ENCODE assay signal across 1 cellular context in genomic region chr6:30767944-30768301, GRCh38.
TF ChIP-seq lines count a peak whose summit lies in the region.

No MANE protein-coding gene starts in this region.

TF ChIP-seq in SK-N-SH, 30 proteins besides CTCF, POLR2A, EP300 and RAD21:
- TF ChIP-seq RCOR1 (IDR thresholded peaks at IDR 0.05; ENCODE audit: low read length): no peak
- no peak for TF ChIP-seq POLR2AphosphoS5 (IDR thresholded peaks at IDR 0.05; ENCODE audit: low read depth, low read length)
- no peak for TF ChIP-seq RXRA (IDR thresholded peaks at IDR 0.05; ENCODE audit: borderline replicate concordance, low read depth)
TF ChIP-seq in SK-N-SH: peak in this region for 0.
